28 cellular contexts compared by ENCODE assay signal in the genomic region with DNA sequence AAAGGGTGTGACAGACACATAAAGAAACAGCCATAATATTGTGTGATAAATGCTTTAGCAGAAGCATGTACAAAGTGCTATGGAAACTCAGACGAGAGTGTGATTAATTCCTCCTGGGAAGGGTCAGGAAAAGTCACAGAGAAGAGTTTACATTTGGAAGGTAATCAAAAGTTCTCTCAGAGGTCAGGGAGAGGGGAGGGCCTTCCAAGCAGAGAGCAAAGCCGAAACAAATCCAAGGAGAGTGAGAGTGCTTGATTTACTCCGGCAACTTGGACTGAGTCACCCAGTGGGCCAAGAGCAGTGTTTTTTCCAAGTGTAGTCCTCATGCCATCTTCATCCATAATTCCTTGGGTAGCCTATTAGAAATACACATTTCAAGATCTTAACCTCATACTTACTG.
"Had no signal": no experiment of that assay in that cellular context is flagged by ENCODE, and none has a peak within 500 bp of the region (broad histone marks: within the 10 kb centered on the region; RNA-seq: fewer than 3 reads in every experiment).

No MANE protein-coding gene starts in this region.

- H3K4me1 ChIP-seq: gastroesophageal sphincter, neural progenitor cell, parathyroid adenoma, right atrium auricular region, testis, transverse colon had no signal

- H3K4me3 Mint-ChIP-seq: activated B cell treated with CpG ODN at 0.5 μM for 24 hours; activated CD8-positive, alpha-beta memory T cell treated with anti-CD3 and anti-CD28 coated beads, Interleukin-2, amount 10 ng/mL, durations not matched to agents 7 days and 5 days; activated CD8-positive, alpha-beta T cell treated with anti-CD3 and anti-CD28 coated beads, Interleukin-2, amount 10 ng/mL, durations not matched to agents 7 days and 5 days; activated naive CD4-positive, alpha-beta T cell treated with anti-CD3 and anti-CD28 coated beads, Interleukin-2, amount 50 U/mL, for 24 hours; activated naive CD8-positive, alpha-beta T cell treated with anti-CD3 and anti-CD28 coated beads, Interleukin-2, amount 50 U/mL, for 24 hours; central memory CD8-positive, alpha-beta T cell; dendritic cell treated with granulocyte-macrophage colony-stimulating factor and Interleukin-4, amounts not matched to agents 40 ng/mL and 50 ng/mL, for 4 days; endodermal cell; mesothelial cell of epicardium; naive thymus-derived CD4-positive, alpha-beta T cell; neural progenitor cell; T-helper 2 cell treated with Interferon-gamma antibody and Interleukin-4, amounts not matched to agents 5 μg/mL and 100 μg/mL, for 36 hours had no signal

- H3K27ac Mint-ChIP-seq: activated B cell treated with CpG ODN at 0.5 μM for 24 hours; activated CD8-positive, alpha-beta memory T cell treated with anti-CD3 and anti-CD28 coated beads, Interleukin-2, amount 10 ng/mL, durations not matched to agents 7 days and 5 days; activated CD8-positive, alpha-beta T cell treated with anti-CD3 and anti-CD28 coated beads, Interleukin-2, amount 10 ng/mL, durations not matched to agents 7 days and 5 days; activated naive CD4-positive, alpha-beta T cell treated with anti-CD3 and anti-CD28 coated beads, Interleukin-2, amount 50 U/mL, for 24 hours; activated T-helper 2 cell treated with anti-CD3 and anti-CD28 coated beads, Interferon-gamma antibody, Interleukin-2, Interleukin-4, amounts not matched to agents 10 μg/mL and 5 μg/mL and 100 μg/mL, durations not matched to agents 14 hours and 24 hours and 36 hours; dendritic cell treated with granulocyte-macrophage colony-stimulating factor and Interleukin-4, amounts not matched to agents 40 ng/mL and 50 ng/mL, for 4 days; endodermal cell; mesothelial cell of epicardium; naive thymus-derived CD4-positive, alpha-beta T cell; neural progenitor cell; T-helper 2 cell treated with Interferon-gamma antibody and Interleukin-4, amounts not matched to agents 5 μg/mL and 100 μg/mL, for 36 hours had no signal

- H3K4me3 ChIP-seq: gastroesophageal sphincter, hepatocyte, neural progenitor cell, right atrium auricular region, testis, transverse colon had no signal

- DNase-seq: activated B cell treated with CpG ODN at 0.5 μM for 24 hours; activated CD4-positive, alpha-beta T cell treated with anti-CD3 and anti-CD28 coated beads, Interleukin-2, amount 50 U/mL, for 1 hour; activated CD8-positive, alpha-beta memory T cell treated with anti-CD3 and anti-CD28 coated beads, Interleukin-2, amount 10 ng/mL, durations not matched to agents 7 days and 5 days; activated CD8-positive, alpha-beta T cell treated with anti-CD3 and anti-CD28 coated beads, Interleukin-2, amount 10 ng/mL, durations not matched to agents 7 days and 5 days; activated naive CD8-positive, alpha-beta T cell treated with anti-CD3 and anti-CD28 coated beads, Interleukin-2, amount 50 U/mL, for 24 hours; activated T-cell treated with anti-CD3 and anti-CD28 coated beads, Interleukin-2, amount 50 U/mL, for 48 hours; endodermal cell; left cardiac atrium; naive thymus-derived CD4-positive, alpha-beta T cell; occipital lobe; stimulated activated CD4-positive, alpha-beta T cell treated with anti-CD3 and anti-CD28 coated beads, Interleukin-15, amount 100 ng/mL, for 24 hours; stimulated activated CD4-positive, alpha-beta T cell treated with anti-CD3 and anti-CD28 coated beads, Interleukin-2, amount 100 ng/mL, for 24 hours; stimulated activated naive CD4-positive, alpha-beta T cell treated with Interleukin-2 at 50 U/mL for 16 hours; T-helper 1 cell; testis; transverse colon had no signal

- H3K27ac ChIP-seq: gastroesophageal sphincter, hepatocyte, neural progenitor cell, parathyroid adenoma, right atrium auricular region, testis, transverse colon had no signal

- H3K4me1 Mint-ChIP-seq: activated B cell treated with CpG ODN at 0.5 μM for 24 hours; activated naive CD4-positive, alpha-beta T cell treated with anti-CD3 and anti-CD28 coated beads, Interleukin-2, amount 50 U/mL, for 24 hours; endodermal cell; mesothelial cell of epicardium; neural progenitor cell had no signal

- H3K9me3 Mint-ChIP-seq: activated naive CD4-positive, alpha-beta T cell treated with anti-CD3 and anti-CD28 coated beads, Interleukin-2, amount 50 U/mL, for 24 hours had no signal

- H3K36me3 ChIP-seq: gastroesophageal sphincter, neural progenitor cell, right atrium auricular region, transverse colon had no signal

- H3K9me3 ChIP-seq: right atrium auricular region, testis, transverse colon had no signal

- H3K27me3 ChIP-seq: gastroesophageal sphincter, hepatocyte, neural progenitor cell, right atrium auricular region, testis, transverse colon had no signal

- H3K36me3 Mint-ChIP-seq: activated CD8-positive, alpha-beta memory T cell treated with anti-CD3 and anti-CD28 coated beads, Interleukin-2, amount 10 ng/mL, durations not matched to agents 7 days and 5 days; activated naive CD4-positive, alpha-beta T cell treated with anti-CD3 and anti-CD28 coated beads, Interleukin-2, amount 50 U/mL, for 24 hours; mesothelial cell of epicardium had no signal

- ATAC-seq: activated CD8-positive, alpha-beta memory T cell treated with anti-CD3 and anti-CD28 coated beads, Interleukin-2, amount 10 ng/mL, durations not matched to agents 7 days and 5 days; activated CD8-positive, alpha-beta T cell treated with anti-CD3 and anti-CD28 coated beads, Interleukin-2, amount 10 ng/mL, durations not matched to agents 7 days and 5 days; activated naive CD8-positive, alpha-beta T cell treated with anti-CD3 and anti-CD28 coated beads, Interleukin-2, amount 50 U/mL, for 24 hours; esophagus mucosa; gastroesophageal sphincter; left cardiac atrium; naive thymus-derived CD4-positive, alpha-beta T cell had no signal

- H3K27me3 Mint-ChIP-seq: activated B cell treated with CpG ODN at 0.5 μM for 24 hours; activated naive CD4-positive, alpha-beta T cell treated with anti-CD3 and anti-CD28 coated beads, Interleukin-2, amount 50 U/mL, for 24 hours; central memory CD8-positive, alpha-beta T cell; dendritic cell treated with granulocyte-macrophage colony-stimulating factor and Interleukin-4, amounts not matched to agents 40 ng/mL and 50 ng/mL, for 4 days had no signal
